ENCODE assay signal across 1 cellular context in genomic region chr3:71304684-71305083, GRCh38.
TF ChIP-seq lines count a peak whose summit lies in the region.

No MANE protein-coding gene starts in this region.

TF ChIP-seq in SK-N-SH, 30 proteins besides CTCF, POLR2A, EP300 and RAD21 (continued from another document):
- TF ChIP-seq PBX3 (IDR thresholded peaks at IDR 0.05) (no peak), YY1 (IDR thresholded peaks at IDR 0.05; ENCODE audit: low read depth) (no peak), NFIC (IDR thresholded peaks at IDR 0.05; ENCODE audit: borderline replicate concordance) (no peak), ZBTB33 (IDR thresholded peaks at IDR 0.05; ENCODE audit: borderline replicate concordance, low read depth) (no peak), RFX5 (IDR thresholded peaks at IDR 0.05; ENCODE audit: low read length) (no peak), GABPA (IDR thresholded peaks at IDR 0.05; ENCODE audit: low read depth) (no peak), FOXJ3 (CRISPR knock-in tag; IDR thresholded peaks at IDR 0.05) (no peak), REST (IDR thresholded peaks at IDR 0.05; ENCODE audit: low read depth, low read length) (no peak), JUND (IDR thresholded peaks at IDR 0.05) (no peak), RXRA (IDR thresholded peaks at IDR 0.05; ENCODE audit: borderline replicate concordance, low read depth) (no peak)
